In the genomic region with DNA sequence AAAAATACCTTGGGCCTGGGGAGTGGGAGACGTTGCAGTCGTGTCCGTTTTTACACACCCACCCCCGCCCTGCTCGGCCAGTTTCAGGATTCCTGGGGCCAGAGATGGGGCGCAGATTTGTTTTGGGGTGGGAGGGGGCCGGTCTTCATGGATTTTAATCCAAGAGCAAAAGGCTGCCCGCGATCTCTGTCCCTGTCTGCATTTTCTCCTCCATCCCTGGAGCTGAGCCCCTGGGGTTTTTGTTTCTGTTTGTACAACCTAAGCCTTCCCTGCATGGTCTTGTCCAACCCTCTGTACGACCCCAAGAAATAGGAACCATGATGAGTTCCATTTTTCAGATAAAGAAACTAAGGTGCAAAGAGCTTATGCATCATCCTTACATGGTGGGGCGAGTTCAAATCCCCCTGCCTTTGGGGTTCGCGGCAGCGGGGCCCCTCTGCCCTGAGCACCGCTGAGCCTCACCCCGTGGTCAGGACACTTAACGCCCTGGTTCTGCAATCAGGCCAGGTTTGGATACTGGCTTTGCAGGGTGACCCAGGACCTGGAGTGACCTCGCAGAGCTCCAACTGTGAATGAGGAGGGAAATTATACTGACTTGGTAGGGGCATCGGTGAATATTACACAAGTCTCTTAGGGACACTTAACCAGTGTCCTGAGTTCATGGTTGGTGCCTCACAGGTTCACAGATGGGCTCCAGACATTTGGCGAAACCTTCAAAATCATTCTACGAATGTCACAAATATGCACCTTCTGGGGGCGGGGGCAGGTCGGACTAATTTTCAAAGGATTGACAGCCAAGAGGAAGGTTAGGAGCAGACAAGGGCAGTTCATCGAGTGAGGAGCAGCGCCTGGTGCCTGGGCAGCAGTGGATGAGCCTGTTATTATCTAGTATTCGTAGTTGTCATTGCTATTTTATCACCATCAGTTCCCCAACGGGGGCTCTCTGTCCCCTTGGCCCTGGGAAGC, we compare ENCODE assay signal across 15 cellular contexts. TPM values are rescaled to one million over a fixed set of nuclear protein-coding genes. Genes with fewer than 3 reads are reported as not detected.
A peak's percentile ranks its signal among the peaks of the same experiment; 100 is the strongest.
DNase-seq lines count a peak whose midpoint lies in the region; ATAC-seq lines count a peak whose summit lies in the region.
"Had no signal": no experiment of that assay in that cellular context is flagged by ENCODE, and none has a peak within 500 bp of the region (broad histone marks: within the 10 kb centered on the region; RNA-seq: fewer than 3 reads in every experiment).

No MANE protein-coding gene starts in this region.

- H2BK12ac ChIP-seq in mesenchymal stem cell (ENCODE audit: low read length in 2 of 2) = peak overlapping the region; percentile 76 to 89

- no peak overlapping the region for H3K27ac ChIP-seq in mesenchymal stem cell (ENCODE audit: low read length, poor library complexity, severe bottlenecking)

- no peaks in the 10 kb centered on the region for H3K36me3 ChIP-seq in mesenchymal stem cell (ENCODE audit: control insufficient read depth in 1 of 2, insufficient read depth in 2 of 2, low read depth in 1 of 2, low read length in 2 of 2)

- H4K91ac ChIP-seq in mesenchymal stem cell (ENCODE audit: low read length) = peak overlapping the region; percentile 99

- H3K27me3 Mint-ChIP-seq in activated CD4-positive, alpha-beta memory T cell treated with anti-CD3 and anti-CD28 coated beads, Interleukin-2, amount 10 ng/mL, durations not matched to agents 7 days and 5 days = peaks cover 73% of the 10 kb centered on the region
- peaks cover 67% of the 10 kb centered on the region for H3K27me3 Mint-ChIP-seq in activated CD4-positive, alpha-beta memory T cell treated with anti-CD3 and anti-CD28 coated beads for 36 hours
- peaks cover 63% of the 10 kb centered on the region for H3K27me3 Mint-ChIP-seq in activated T-helper 17 cell treated with anti-CD3 and anti-CD28 coated beads, Interleukin-2, amount 50 U/mL, for 72 hours

- H3K4me2 ChIP-seq in mesenchymal stem cell (ENCODE audit: low read length, poor library complexity, severe bottlenecking) = no peak overlapping the region

- peak overlapping the region; percentile 92 to 99 for H3K4ac ChIP-seq in mesenchymal stem cell (ENCODE audit: low read depth in 1 of 2, low read length in 2 of 2)

- peaks cover 21% of the 10 kb centered on the region for H3K4me1 Mint-ChIP-seq in activated CD4-positive, alpha-beta memory T cell treated with anti-CD3 and anti-CD28 coated beads, Interleukin-2, amount 10 ng/mL, durations not matched to agents 7 days and 5 days
- H3K4me1 Mint-ChIP-seq in activated CD4-positive, alpha-beta memory T cell treated with anti-CD3 and anti-CD28 coated beads for 36 hours (ENCODE audit: low read depth) = peaks cover 26% of the 10 kb centered on the region
- H3K4me1 Mint-ChIP-seq in activated T-helper 17 cell treated with anti-CD3 and anti-CD28 coated beads, Interleukin-2, amount 50 U/mL, for 72 hours = peaks cover 11% of the 10 kb centered on the region
- peaks cover 31% of the 10 kb centered on the region for H3K4me1 Mint-ChIP-seq in stimulated activated effector memory CD8-positive, alpha-beta T cell treated with anti-CD3 and anti-CD28 coated beads, Interleukin-12 subunit alpha, Interleukin-12 subunit beta, amount 100 ng/mL, for 72 hours

- H3K9me3 ChIP-seq in mesenchymal stem cell (ENCODE audit: control insufficient read depth, low read length) = no peaks in the 10 kb centered on the region

- DNase-seq in activated CD4-positive, alpha-beta memory T cell treated with anti-CD3 and anti-CD28 coated beads, Interleukin-2, amount 10 ng/mL, durations not matched to agents 7 days and 5 days = no peak
- no peak for DNase-seq in activated CD4-positive, alpha-beta memory T cell treated with anti-CD3 and anti-CD28 coated beads for 36 hours
- peak; percentile 47 for DNase-seq in mesenchymal stem cell
- no peak for DNase-seq in stimulated activated effector memory CD8-positive, alpha-beta T cell treated with anti-CD3 and anti-CD28 coated beads, Interleukin-12 subunit alpha, Interleukin-12 subunit beta, amount 100 ng/mL, for 72 hours (ENCODE audit: low spot score in 2 of 2)
- no peak for DNase-seq in NOMO-1 (lab: John Stamatoyannopoulos, UW; ENCODE audit: unreplicated experiment in 2 of 2)
- no peak for DNase-seq in midbrain (lab: John Stamatoyannopoulos, UW)
- DNase-seq: activated naive CD4-positive, alpha-beta T cell treated with anti-CD3 and anti-CD28 coated beads for 36 hours; foreskin melanocyte; kidney glomerular epithelial cell; MM.1S; NCI-H510A; SHP77 treated with DMSO at 0.1 percent for 48 hours had no signal

- H3K9ac ChIP-seq in mesenchymal stem cell (ENCODE audit: low read length) = no peak overlapping the region

- H2AFZ ChIP-seq in mesenchymal stem cell (ENCODE audit: low read depth, low read length) = no peak overlapping the region

- WGBS in mesenchymal stem cell = 16% methylated on average over 23 of the region's 27 CpGs

- H3K14ac ChIP-seq in mesenchymal stem cell (ENCODE audit: low read length in 2 of 2) = peak overlapping the region; percentile 76 to 99

- peak overlapping the region; percentile 79 for H4K8ac ChIP-seq in mesenchymal stem cell (ENCODE audit: low read length)

- intact Hi-C loops in activated CD4-positive, alpha-beta memory T cell treated with anti-CD3 and anti-CD28 coated beads for 36 hours (cut with micrococcal nuclease) = loop anchor here (5.0 to 10.0 kb wide), 2 partner anchors 61 to 221 kb away; a partner anchor contains a TSS

- CTCF ChIA-PET in activated CD4-positive, alpha-beta memory T cell treated with anti-CD3 and anti-CD28 coated beads, Interleukin-2, amount 10 ng/mL, durations not matched to agents 7 days and 5 days (lab: Charles Lee) = interaction anchor here (0.8 kb wide), 1 partner anchor 555 kb away, joined by 3 read pairs; no protein-coding TSS in a partner anchor
- CTCF ChIA-PET in activated CD4-positive, alpha-beta memory T cell treated with anti-CD3 and anti-CD28 coated beads for 36 hours (lab: Charles Lee) = interaction anchor here (0.6 kb wide), 1 partner anchor 10 kb away, joined by 4 read pairs; no protein-coding TSS in a partner anchor

- H3K36me3 Mint-ChIP-seq in activated CD4-positive, alpha-beta memory T cell treated with anti-CD3 and anti-CD28 coated beads, Interleukin-2, amount 10 ng/mL, durations not matched to agents 7 days and 5 days (ENCODE audit: low read depth) = peaks cover 10% of the 10 kb centered on the region
- H3K36me3 Mint-ChIP-seq in activated CD4-positive, alpha-beta memory T cell treated with anti-CD3 and anti-CD28 coated beads for 36 hours = peaks cover 2% of the 10 kb centered on the region
- peaks cover 8% of the 10 kb centered on the region for H3K36me3 Mint-ChIP-seq in activated T-helper 17 cell treated with anti-CD3 and anti-CD28 coated beads, Interleukin-2, amount 50 U/mL, for 72 hours (ENCODE audit: low read depth)
- peaks cover 20% of the 10 kb centered on the region for H3K36me3 Mint-ChIP-seq in stimulated activated effector memory CD8-positive, alpha-beta T cell treated with anti-CD3 and anti-CD28 coated beads, Interleukin-12 subunit alpha, Interleukin-12 subunit beta, amount 100 ng/mL, for 72 hours

- no peak for ATAC-seq in activated T-helper 17 cell treated with anti-CD3 and anti-CD28 coated beads, Interleukin-2, amount 50 U/mL, for 72 hours (replicated peaks)
- no peak for ATAC-seq in stimulated activated effector memory CD8-positive, alpha-beta T cell treated with anti-CD3 and anti-CD28 coated beads, Interleukin-12 subunit alpha, Interleukin-12 subunit beta, amount 100 ng/mL, for 72 hours
- ATAC-seq in HG03520 (IDR thresholded peaks at IDR 0.05; ENCODE audit: unreplicated experiment) = no peak

- no peak overlapping the region for H2AK5ac ChIP-seq in mesenchymal stem cell (ENCODE audit: low read length, severe bottlenecking)

- peaks cover 39% of the 10 kb centered on the region for H3K4me1 ChIP-seq in mesenchymal stem cell (ENCODE audit: control insufficient read depth, insufficient read depth, low read depth, low read length)

- no peak overlapping the region for H3K27ac Mint-ChIP-seq in activated CD4-positive, alpha-beta memory T cell treated with anti-CD3 and anti-CD28 coated beads, Interleukin-2, amount 10 ng/mL, durations not matched to agents 7 days and 5 days
- H3K27ac Mint-ChIP-seq in activated CD4-positive, alpha-beta memory T cell treated with anti-CD3 and anti-CD28 coated beads for 36 hours = no peak overlapping the region
- no peak overlapping the region for H3K27ac Mint-ChIP-seq in activated T-helper 17 cell treated with anti-CD3 and anti-CD28 coated beads, Interleukin-2, amount 50 U/mL, for 72 hours
- no peak overlapping the region for H3K27ac Mint-ChIP-seq in stimulated activated effector memory CD8-positive, alpha-beta T cell treated with anti-CD3 and anti-CD28 coated beads, Interleukin-12 subunit alpha, Interleukin-12 subunit beta, amount 100 ng/mL, for 72 hours
- H3K27ac Mint-ChIP-seq: activated naive CD4-positive, alpha-beta T cell treated with anti-CD3 and anti-CD28 coated beads for 36 hours; progenitor cell of endocrine pancreas had no signal

- H2BK5ac ChIP-seq in mesenchymal stem cell (ENCODE audit: low read depth, low read length, poor library complexity, severe bottlenecking) = no peak overlapping the region

- peak overlapping the region; percentile 62 for H2BK15ac ChIP-seq in mesenchymal stem cell (ENCODE audit: low read depth, poor library complexity, severe bottlenecking)

- H3K18ac ChIP-seq in mesenchymal stem cell (ENCODE audit: low read depth in 1 of 2, low read length in 2 of 2) = peak overlapping the region; percentile 98 to 100

- H3K23ac ChIP-seq in mesenchymal stem cell (ENCODE audit: low read length in 2 of 2) = peak overlapping the region; percentile 51 to 68

- POLR2A ChIA-PET in activated CD4-positive, alpha-beta memory T cell treated with anti-CD3 and anti-CD28 coated beads, Interleukin-2, amount 10 ng/mL, durations not matched to agents 7 days and 5 days (lab: Charles Lee) = no interaction called here
- POLR2A ChIA-PET in activated CD4-positive, alpha-beta memory T cell treated with anti-CD3 and anti-CD28 coated beads for 36 hours (lab: Charles Lee) = no interaction called here

- H3K4me3 Mint-ChIP-seq in activated CD4-positive, alpha-beta memory T cell treated with anti-CD3 and anti-CD28 coated beads, Interleukin-2, amount 10 ng/mL, durations not matched to agents 7 days and 5 days = peak overlapping the region; percentile 11
- no peak overlapping the region for H3K4me3 Mint-ChIP-seq in activated CD4-positive, alpha-beta memory T cell treated with anti-CD3 and anti-CD28 coated beads for 36 hours
- peak overlapping the region; percentile 9 for H3K4me3 Mint-ChIP-seq in activated T-helper 17 cell treated with anti-CD3 and anti-CD28 coated beads, Interleukin-2, amount 50 U/mL, for 72 hours
- H3K4me3 Mint-ChIP-seq in stimulated activated effector memory CD8-positive, alpha-beta T cell treated with anti-CD3 and anti-CD28 coated beads, Interleukin-12 subunit alpha, Interleukin-12 subunit beta, amount 100 ng/mL, for 72 hours = peak overlapping the region; percentile 21
- H3K4me3 Mint-ChIP-seq: activated naive CD4-positive, alpha-beta T cell treated with anti-CD3 and anti-CD28 coated beads for 36 hours had no signal

- H3K4me3 ChIP-seq in mesenchymal stem cell (ENCODE audit: insufficient read depth in 1 of 2, low read depth in 1 of 2, low read length in 2 of 2) = no peak overlapping the region

- H3K79me1 ChIP-seq in mesenchymal stem cell (replicated peaks; ENCODE audit: low read length, poor library complexity, severe bottlenecking) = no peaks in the 10 kb centered on the region

- peaks cover 80 to 85% of the 10 kb centered on the region in 2 experiments for H3K27me3 ChIP-seq in mesenchymal stem cell (ENCODE audit: control insufficient read depth in 1 of 2, insufficient read depth in 1 of 2, low read length in 2 of 2)

- peak overlapping the region; percentile 98 for H2BK120ac ChIP-seq in mesenchymal stem cell (ENCODE audit: low read depth, low read length)

- no peaks in the 10 kb centered on the region for H3K9me3 Mint-ChIP-seq in activated CD4-positive, alpha-beta memory T cell treated with anti-CD3 and anti-CD28 coated beads, Interleukin-2, amount 10 ng/mL, durations not matched to agents 7 days and 5 days
- no peaks in the 10 kb centered on the region for H3K9me3 Mint-ChIP-seq in activated CD4-positive, alpha-beta memory T cell treated with anti-CD3 and anti-CD28 coated beads for 36 hours
- H3K9me3 Mint-ChIP-seq in activated T-helper 17 cell treated with anti-CD3 and anti-CD28 coated beads, Interleukin-2, amount 50 U/mL, for 72 hours = no peaks in the 10 kb centered on the region
- no peaks in the 10 kb centered on the region for H3K9me3 Mint-ChIP-seq in stimulated activated effector memory CD8-positive, alpha-beta T cell treated with anti-CD3 and anti-CD28 coated beads, Interleukin-12 subunit alpha, Interleukin-12 subunit beta, amount 100 ng/mL, for 72 hours
- H3K9me3 Mint-ChIP-seq: activated naive CD4-positive, alpha-beta T cell treated with anti-CD3 and anti-CD28 coated beads for 36 hours had no signal

RNA-seq across cellular contexts. Expression of a gene that starts 4.1 kb away (rescaled TPM):
- not detected for total RNA-seq in activated CD4-positive, alpha-beta memory T cell treated with anti-CD3 and anti-CD28 coated beads, Interleukin-2, amount 10 ng/mL, durations not matched to agents 7 days and 5 days
- not detected for total RNA-seq in activated CD4-positive, alpha-beta memory T cell treated with anti-CD3 and anti-CD28 coated beads for 36 hours
- not detected for total RNA-seq in activated T-helper 17 cell treated with anti-CD3 and anti-CD28 coated beads, Interleukin-2, amount 50 U/mL, for 72 hours
- polyA plus RNA-seq in mesenchymal stem cell (2013, experiment 1 of 2) = 145 TPM
- polyA plus RNA-seq in mesenchymal stem cell (2013, experiment 2 of 2) = 149 TPM
- total RNA-seq: activated naive CD4-positive, alpha-beta T cell treated with anti-CD3 and anti-CD28 coated beads for 36 hours; progenitor cell of endocrine pancreas had no signal

RNA-seq across cellular contexts. Expression of a gene that starts 48.9 kb away (rescaled TPM):
- 10 to 100 TPM; 22.2 TPM for total RNA-seq in activated CD4-positive, alpha-beta memory T cell treated with anti-CD3 and anti-CD28 coated beads, Interleukin-2, amount 10 ng/mL, durations not matched to agents 7 days and 5 days
- total RNA-seq in activated CD4-positive, alpha-beta memory T cell treated with anti-CD3 and anti-CD28 coated beads for 36 hours = 10 to 100 TPM; 17.9 to 19.0 TPM
- 10 to 100 TPM; 17.1 to 19.3 TPM for total RNA-seq in activated T-helper 17 cell treated with anti-CD3 and anti-CD28 coated beads, Interleukin-2, amount 50 U/mL, for 72 hours
- 8.3 TPM for polyA plus RNA-seq in mesenchymal stem cell (2013, experiment 1 of 2)
- 6.8 TPM for polyA plus RNA-seq in mesenchymal stem cell (2013, experiment 2 of 2)
